In genomic region chr7:150356265-150356897, GRCh38 we compare ENCODE assay signal across 1 cellular context.
TF ChIP-seq lines count a peak whose summit lies in the region.

No MANE protein-coding gene starts in this region.

TF ChIP-seq in GM23338, 12 proteins besides CTCF, POLR2A, EP300 and RAD21 (continued from another document):
- TF ChIP-seq, protein P1, sequence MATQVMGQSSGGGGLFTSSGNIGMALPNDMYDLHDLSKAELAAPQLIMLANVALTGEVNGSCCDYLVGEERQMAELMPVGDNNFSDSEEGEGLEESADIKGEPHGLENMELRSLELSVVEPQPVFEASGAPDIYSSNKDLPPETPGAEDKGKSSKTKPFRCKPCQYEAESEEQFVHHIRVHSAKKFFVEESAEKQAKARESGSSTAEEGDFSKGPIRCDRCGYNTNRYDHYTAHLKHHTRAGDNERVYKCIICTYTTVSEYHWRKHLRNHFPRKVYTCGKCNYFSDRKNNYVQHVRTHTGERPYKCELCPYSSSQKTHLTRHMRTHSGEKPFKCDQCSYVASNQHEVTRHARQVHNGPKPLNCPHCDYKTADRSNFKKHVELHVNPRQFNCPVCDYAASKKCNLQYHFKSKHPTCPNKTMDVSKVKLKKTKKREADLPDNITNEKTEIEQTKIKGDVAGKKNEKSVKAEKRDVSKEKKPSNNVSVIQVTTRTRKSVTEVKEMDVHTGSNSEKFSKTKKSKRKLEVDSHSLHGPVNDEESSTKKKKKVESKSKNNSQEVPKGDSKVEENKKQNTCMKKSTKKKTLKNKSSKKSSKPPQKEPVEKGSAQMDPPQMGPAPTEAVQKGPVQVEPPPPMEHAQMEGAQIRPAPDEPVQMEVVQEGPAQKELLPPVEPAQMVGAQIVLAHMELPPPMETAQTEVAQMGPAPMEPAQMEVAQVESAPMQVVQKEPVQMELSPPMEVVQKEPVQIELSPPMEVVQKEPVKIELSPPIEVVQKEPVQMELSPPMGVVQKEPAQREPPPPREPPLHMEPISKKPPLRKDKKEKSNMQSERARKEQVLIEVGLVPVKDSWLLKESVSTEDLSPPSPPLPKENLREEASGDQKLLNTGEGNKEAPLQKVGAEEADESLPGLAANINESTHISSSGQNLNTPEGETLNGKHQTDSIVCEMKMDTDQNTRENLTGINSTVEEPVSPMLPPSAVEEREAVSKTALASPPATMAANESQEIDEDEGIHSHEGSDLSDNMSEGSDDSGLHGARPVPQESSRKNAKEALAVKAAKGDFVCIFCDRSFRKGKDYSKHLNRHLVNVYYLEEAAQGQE (IDR thresholded peaks at IDR 0.05; ENCODE audit: unreplicated experiment): no peak
- TF ChIP-seq CREB1 (CRISPR knock-in tag; IDR thresholded peaks at IDR 0.05; ENCODE audit: low read depth): no peak
- TF ChIP-seq ZNF462 (CRISPR knock-in tag; IDR thresholded peaks at IDR 0.05): no peak
- no peak for TF ChIP-seq ZNF114 (CRISPR knock-in tag; IDR thresholded peaks at IDR 0.05)
- TF ChIP-seq EZH2 (IDR thresholded peaks at IDR 0.05; ENCODE audit: low read depth, unreplicated experiment): no peak
- no peak for TF ChIP-seq JUNB (IDR thresholded peaks at IDR 0.05; ENCODE audit: unreplicated experiment)
TF ChIP-seq in GM23338: peak in this region for 0.
